In the genomic region with DNA sequence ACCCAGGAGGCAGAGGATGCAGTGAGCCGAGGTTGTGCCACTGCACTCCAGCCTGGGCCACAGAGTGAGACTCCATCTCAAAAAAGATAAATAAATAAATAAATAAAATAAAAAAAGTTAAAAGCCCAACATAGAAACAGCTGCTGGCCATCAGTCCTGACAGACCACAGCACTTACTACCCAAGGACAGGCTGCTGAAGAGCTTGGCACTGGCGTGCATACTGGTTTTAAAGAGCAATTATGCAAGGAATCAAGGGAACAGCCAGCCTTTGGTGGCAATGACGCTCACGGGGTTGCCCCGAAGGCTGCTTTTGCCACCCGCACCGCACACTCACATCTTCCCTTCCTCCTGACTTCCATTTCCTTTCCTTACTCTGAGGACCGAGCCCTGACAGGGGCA, we compare ENCODE assay signal across 29 cellular contexts. TPM values are rescaled to one million over a fixed set of nuclear protein-coding genes. Genes with fewer than 3 reads are reported as not detected.
DNase-seq lines count a peak whose midpoint lies in the region; ATAC-seq lines count a peak whose summit lies in the region.
"Had no signal": no experiment of that assay in that cellular context is flagged by ENCODE, and none has a peak within 500 bp of the region (broad histone marks: within the 10 kb centered on the region; RNA-seq: fewer than 3 reads in every experiment).

No MANE protein-coding gene starts in this region.

- no peak overlapping the region for H2AFZ ChIP-seq in mesenchymal stem cell (ENCODE audit: low read depth, low read length)

- no peak overlapping the region for H2BK5ac ChIP-seq in mesenchymal stem cell (ENCODE audit: low read depth, low read length, poor library complexity, severe bottlenecking)

- H3K27me3 ChIP-seq in BLaER1 treated with 17β-estradiol and CSF1 and Interleukin-3, amounts not matched to agents 10 nM and 100 nM: peaks cover 0 to 3% (median 0%) of the 10 kb centered on the region in 11 experiments; a peak in 1 of 22 replicates
- no peaks in the 10 kb centered on the region for H3K27me3 ChIP-seq in mesenchymal stem cell (ENCODE audit: control insufficient read depth in 1 of 2, insufficient read depth in 1 of 2, low read length in 2 of 2)
- H3K27me3 ChIP-seq: gastrocnemius medialis, suprapubic skin had no signal

- peaks cover 11 to 64% (median 30%) of the 10 kb centered on the region in 11 experiments; a peak in 16 of 22 replicates for H4K20me1 ChIP-seq in BLaER1 treated with 17β-estradiol and CSF1 and Interleukin-3, amounts not matched to agents 10 nM and 100 nM

- H3K27ac ChIP-seq in BLaER1 treated with 17β-estradiol and CSF1 and Interleukin-3, amounts not matched to agents 10 nM and 100 nM: peak overlapping the region in 2 of 11 experiments; percentile 2 to 24; a peak in 1 of 22 replicates
- no peak overlapping the region for H3K27ac ChIP-seq in mesenchymal stem cell (ENCODE audit: low read length, poor library complexity, severe bottlenecking)
- H3K27ac ChIP-seq: gastrocnemius medialis, suprapubic skin had no signal

- no peak overlapping the region for H2BK15ac ChIP-seq in mesenchymal stem cell (ENCODE audit: low read depth, poor library complexity, severe bottlenecking)

- no peaks in the 10 kb centered on the region for H3K79me1 ChIP-seq in mesenchymal stem cell (replicated peaks; ENCODE audit: low read length, poor library complexity, severe bottlenecking)

- H2BK12ac ChIP-seq in mesenchymal stem cell (ENCODE audit: low read length in 2 of 2): no peak overlapping the region

- H4K8ac ChIP-seq in mesenchymal stem cell (ENCODE audit: low read length): no peak overlapping the region

- H2BK120ac ChIP-seq in mesenchymal stem cell (ENCODE audit: low read depth, low read length): no peak overlapping the region

- 86% methylated on average over 6 of the region's 8 CpGs for WGBS in mesenchymal stem cell

- H3K4ac ChIP-seq in mesenchymal stem cell (ENCODE audit: low read depth in 1 of 2, low read length in 2 of 2): no peak overlapping the region

- H3K9me3 ChIP-seq in BLaER1 treated with 17β-estradiol and CSF1 and Interleukin-3, amounts not matched to agents 10 nM and 100 nM (replicated peaks in 1 of 11): 0 out of 22 replicates have a peak, but pooled peaks cover 0 to 4% (median 0%) of the 10 kb centered on the region in 11 experiments
- H3K9me3 ChIP-seq in mesenchymal stem cell (ENCODE audit: control insufficient read depth, low read length): no peaks in the 10 kb centered on the region
- H3K9me3 ChIP-seq: gastrocnemius medialis, suprapubic skin had no signal

- peaks cover 64% of the 10 kb centered on the region for H3K36me3 Mint-ChIP-seq in stimulated activated effector memory CD8-positive, alpha-beta T cell treated with anti-CD3 and anti-CD28 coated beads, Interleukin-12 subunit alpha, Interleukin-12 subunit beta, amount 100 ng/mL, for 72 hours

- peaks cover 47 to 88% (median 83%) of the 10 kb centered on the region in 10 experiments for H3K4me1 ChIP-seq in BLaER1 treated with 17β-estradiol and CSF1 and Interleukin-3, amounts not matched to agents 10 nM and 100 nM
- H3K4me1 ChIP-seq in mesenchymal stem cell (ENCODE audit: control insufficient read depth, insufficient read depth, low read depth, low read length): peaks cover 9% of the 10 kb centered on the region

- H3K9me3 Mint-ChIP-seq in stimulated activated effector memory CD8-positive, alpha-beta T cell treated with anti-CD3 and anti-CD28 coated beads, Interleukin-12 subunit alpha, Interleukin-12 subunit beta, amount 100 ng/mL, for 72 hours: no peaks in the 10 kb centered on the region
- H3K9me3 Mint-ChIP-seq: activated CD8-positive, alpha-beta T cell treated with anti-CD3 and anti-CD28 coated beads for 36 hours; activated naive CD4-positive, alpha-beta T cell treated with anti-CD3 and anti-CD28 coated beads, Interleukin-2, amount 10 ng/mL, durations not matched to agents 7 days and 5 days; activated T-helper 17 cell treated with anti-CD3 and anti-CD28 coated beads, Interleukin-2, amount 50 U/mL, for 72 hours; CD4-positive, alpha-beta memory T cell; immature natural killer cell; T-helper 1 cell treated with Interleukin-12 subunit alpha and Interleukin-12 subunit beta and Interleukin-4 antibody, amounts not matched to agents 30 μg/mL and 1 μg/mL, for 36 hours had no signal

- H3K27ac Mint-ChIP-seq in stimulated activated effector memory CD8-positive, alpha-beta T cell treated with anti-CD3 and anti-CD28 coated beads, Interleukin-12 subunit alpha, Interleukin-12 subunit beta, amount 100 ng/mL, for 72 hours: peak overlapping the region; percentile 34
- H3K27ac Mint-ChIP-seq: activated CD8-positive, alpha-beta T cell treated with anti-CD3 and anti-CD28 coated beads for 36 hours; activated naive CD4-positive, alpha-beta T cell treated with anti-CD3 and anti-CD28 coated beads, Interleukin-2, amount 10 ng/mL, durations not matched to agents 7 days and 5 days; immature natural killer cell; memory B cell had no signal

- peak overlapping the region in 1 of 2 experiments; percentile 3 for H3K23ac ChIP-seq in mesenchymal stem cell (ENCODE audit: low read length in 2 of 2)

- peak overlapping the region; percentile 32 for H4K91ac ChIP-seq in mesenchymal stem cell (ENCODE audit: low read length)

- no peak for ATAC-seq in stimulated activated effector memory CD8-positive, alpha-beta T cell treated with anti-CD3 and anti-CD28 coated beads, Interleukin-12 subunit alpha, Interleukin-12 subunit beta, amount 100 ng/mL, for 72 hours
- ATAC-seq in HG03139 (IDR thresholded peaks at IDR 0.05; ENCODE audit: unreplicated experiment) (no peak), HG02763 (IDR thresholded peaks at IDR 0.05; ENCODE audit: unreplicated experiment) (no peak)
- ATAC-seq: activated CD8-positive, alpha-beta T cell treated with anti-CD3 and anti-CD28 coated beads for 36 hours; activated T-helper 17 cell treated with anti-CD3 and anti-CD28 coated beads, Interleukin-2, amount 50 U/mL, for 72 hours; gastrocnemius medialis; HepG2; sciatic nerve; SK-N-SH treated with all-trans-retinoic acid at 6 μM for 48 hours had no signal

- H3K18ac ChIP-seq in mesenchymal stem cell (ENCODE audit: low read depth in 1 of 2, low read length in 2 of 2): peak overlapping the region in 1 of 2 experiments; percentile 64

- no peak overlapping the region for H3K4me3 Mint-ChIP-seq in stimulated activated effector memory CD8-positive, alpha-beta T cell treated with anti-CD3 and anti-CD28 coated beads, Interleukin-12 subunit alpha, Interleukin-12 subunit beta, amount 100 ng/mL, for 72 hours
- H3K4me3 Mint-ChIP-seq: activated CD8-positive, alpha-beta T cell treated with anti-CD3 and anti-CD28 coated beads for 36 hours; activated naive CD4-positive, alpha-beta T cell treated with anti-CD3 and anti-CD28 coated beads, Interleukin-2, amount 10 ng/mL, durations not matched to agents 7 days and 5 days; activated T-helper 17 cell treated with anti-CD3 and anti-CD28 coated beads, Interleukin-2, amount 50 U/mL, for 72 hours; memory B cell; T-helper 1 cell treated with Interleukin-12 subunit alpha and Interleukin-12 subunit beta and Interleukin-4 antibody, amounts not matched to agents 30 μg/mL and 1 μg/mL, for 36 hours had no signal

- peak overlapping the region in 4 of 11 experiments; percentile 10 to 70 (median 22); a peak in 4 of 22 replicates for H3K9ac ChIP-seq in BLaER1 treated with 17β-estradiol and CSF1 and Interleukin-3, amounts not matched to agents 10 nM and 100 nM
- H3K9ac ChIP-seq in mesenchymal stem cell (ENCODE audit: low read length): no peak overlapping the region

- no peak overlapping the region for H3K14ac ChIP-seq in mesenchymal stem cell (ENCODE audit: low read length in 2 of 2)

- H3K4me3 ChIP-seq in BLaER1 treated with 17β-estradiol and CSF1 and Interleukin-3, amounts not matched to agents 10 nM and 100 nM: no peak overlapping the region
- H3K4me3 ChIP-seq in mesenchymal stem cell (ENCODE audit: insufficient read depth in 1 of 2, low read depth in 1 of 2, low read length in 2 of 2): no peak overlapping the region
- H3K4me3 ChIP-seq: gastrocnemius medialis, suprapubic skin had no signal

- DNase-seq in fibroblast of gingiva (ENCODE audit: low read depth): peak; percentile 26
- no peak for DNase-seq in mesenchymal stem cell
- DNase-seq in stimulated activated effector memory CD8-positive, alpha-beta T cell treated with anti-CD3 and anti-CD28 coated beads, Interleukin-12 subunit alpha, Interleukin-12 subunit beta, amount 100 ng/mL, for 72 hours (ENCODE audit: low spot score in 2 of 2): no peak
- DNase-seq in COR-L47 (lab: John Stamatoyannopoulos, UW): no peak
- DNase-seq: activated CD8-positive, alpha-beta memory T cell treated with anti-CD3 and anti-CD28 coated beads, Interleukin-2, amount 50 U/mL, for 48 hours; activated CD8-positive, alpha-beta T cell treated with anti-CD3 and anti-CD28 coated beads for 36 hours; activated naive CD4-positive, alpha-beta T cell treated with anti-CD3 and anti-CD28 coated beads, Interleukin-2, amount 10 ng/mL, durations not matched to agents 7 days and 5 days; AML-193; amniotic stem cell; CD4-positive, alpha-beta memory T cell; gastrocnemius medialis; H7; immature natural killer cell; NCI-H1417; NCI-H2029 treated with DMSO at 0.1 percent for 48 hours; NCI-H2227 treated with DMSO at 0.1 percent for 48 hours; NCI-H526 treated with DMSO at 0.1 percent for 48 hours; NK-92 treated with Interleukin-12 subunit alpha and Interleukin-12 subunit beta, amount 100 ng/mL, for 24 hours; stimulated activated CD4-positive, alpha-beta T cell treated with anti-CD3 and anti-CD28 coated beads, Interleukin-4, amount 100 ng/mL, for 1 hour had no signal

- no peak overlapping the region for H2AK5ac ChIP-seq in mesenchymal stem cell (ENCODE audit: low read length, severe bottlenecking)

- peaks cover 32% of the 10 kb centered on the region for H3K4me1 Mint-ChIP-seq in stimulated activated effector memory CD8-positive, alpha-beta T cell treated with anti-CD3 and anti-CD28 coated beads, Interleukin-12 subunit alpha, Interleukin-12 subunit beta, amount 100 ng/mL, for 72 hours

- H3K36me3 ChIP-seq in BLaER1 treated with 17β-estradiol and CSF1 and Interleukin-3, amounts not matched to agents 10 nM and 100 nM: peaks cover 21 to 57% (median 29%) of the 10 kb centered on the region in 11 experiments
- peaks cover 17 to 20% of the 10 kb centered on the region in 2 experiments for H3K36me3 ChIP-seq in mesenchymal stem cell (ENCODE audit: control insufficient read depth in 1 of 2, insufficient read depth in 2 of 2, low read depth in 1 of 2, low read length in 2 of 2)
- H3K36me3 ChIP-seq: gastrocnemius medialis, suprapubic skin had no signal

- H3K4me2 ChIP-seq in BLaER1 treated with 17β-estradiol and CSF1 and Interleukin-3, amounts not matched to agents 10 nM and 100 nM: peak overlapping the region in 8 of 11 experiments; percentile 22 to 99 (median 98); a peak in 15 of 22 replicates
- H3K4me2 ChIP-seq in mesenchymal stem cell (ENCODE audit: low read length, poor library complexity, severe bottlenecking): no peak overlapping the region

RNA-seq across cellular contexts. Expression of gene PLD6, which starts 4.2 kb away (rescaled TPM):
- 0.11 TPM for polyA plus RNA-seq in mesenchymal stem cell (2013, experiment 1 of 2)
- polyA plus RNA-seq in mesenchymal stem cell (2013, experiment 2 of 2): 0.05 TPM

RNA-seq across cellular contexts. Expression of gene FLCN, which starts 35.1 kb away (rescaled TPM):
- 29.8 TPM for polyA plus RNA-seq in mesenchymal stem cell (2013, experiment 1 of 2)
- 28.1 TPM for polyA plus RNA-seq in mesenchymal stem cell (2013, experiment 2 of 2)
